ENCODE assay signal across 8 cellular contexts in genomic region chr1:23793018-23793781, GRCh38. TPM values are rescaled to one million over a fixed set of nuclear protein-coding genes. Genes with fewer than 3 reads are reported as not detected.
DNase-seq lines count a peak whose midpoint lies in the region; ATAC-seq and TF ChIP-seq lines count a peak whose summit lies in the region.

No MANE protein-coding gene starts in this region.

- peak; percentile 59 for ATAC-seq in T-helper 17 cell
- no peak for ATAC-seq in GM21515 (IDR thresholded peaks at IDR 0.05; ENCODE audit: unreplicated experiment)

- no peaks in the 10 kb centered on the region for H3K27me3 Mint-ChIP-seq in T-helper 17 cell

- intact Hi-C loops in posterior vena cava (cut with DNase I): no loop called here

- H3K36me3 Mint-ChIP-seq in T-helper 17 cell (ENCODE audit: low read depth): peaks cover 6% of the 10 kb centered on the region

- peaks cover 28% of the 10 kb centered on the region for H3K4me1 Mint-ChIP-seq in T-helper 17 cell

- no peak for TF ChIP-seq CTCF in epithelial cell of esophagus (IDR thresholded peaks at IDR 0.05; ENCODE audit: insufficient read depth, low read depth, low read length, missing control alignments)

- no peak overlapping the region for H3K4me3 Mint-ChIP-seq in T-helper 17 cell

- no peaks in the 10 kb centered on the region for H3K9me3 ChIP-seq in T-helper 17 cell (ENCODE audit: control insufficient read depth, low read length, poor library complexity, severe bottlenecking)

- DNase-seq in H4 (ENCODE audit: low spot score) (peak; percentile 86), T-helper 17 cell (peak; percentile 31 to 54 (median 48)), epithelial cell of esophagus (ENCODE audit: low read depth) (peak; percentile 59), posterior vena cava (ENCODE audit: low spot score) (peak; percentile 78), amniotic stem cell (lab: John Stamatoyannopoulos, UW) (no peak), foreskin melanocyte (no peak)
- DNase-seq in activated CD4-positive, CD25-positive, alpha-beta regulatory T cell treated with anti-CD3 and anti-CD28 coated beads, Interleukin-2, amount 50 U/mL, for 72 hours: no peak

- no peak overlapping the region for H3K4me3 ChIP-seq in epithelial cell of esophagus (ENCODE audit: low read length)

- peak overlapping the region; percentile 91 for H3K27ac Mint-ChIP-seq in T-helper 17 cell

RNA-seq across cellular contexts. Expression of gene LYPLA2, which starts 2.3 kb away (rescaled TPM):
- 35.4 and 36.2 TPM in 2 replicates for total RNA-seq in H4 (2014; rRNA removed; shearing (Covaris generic))
- total RNA-seq in T-helper 17 cell (10 to 100 TPM; 52.1 to 57.1 TPM), posterior vena cava (10 to 100 TPM; 21.1 to 21.8 TPM)

RNA-seq across cellular contexts. Expression of gene GALE, which starts 7.4 kb away (rescaled TPM):
- 128 and 142 TPM in 2 replicates for total RNA-seq in H4 (2014; rRNA removed; shearing (Covaris generic))
- total RNA-seq in T-helper 17 cell (1 to 10 TPM; 9.1 to 9.5 TPM), posterior vena cava (10 to 100 TPM; 15.2 to 18.4 TPM)

RNA-seq across cellular contexts. Expression of gene PITHD1, which starts 15.0 kb away (rescaled TPM):
- total RNA-seq in H4 (2014; rRNA removed; shearing (Covaris generic)): 46.5 and 51.4 TPM in 2 replicates
- total RNA-seq in T-helper 17 cell (10 to 100 TPM; 67.8 to 80.6 TPM), posterior vena cava (10 to 100 TPM; 35.6 to 40.4 TPM)

RNA-seq across cellular contexts. Expression of gene HMGCL, which starts 32.0 kb away (rescaled TPM):
- 34.0 and 34.5 TPM in 2 replicates for total RNA-seq in H4 (2014; rRNA removed; shearing (Covaris generic))
- 10 to 100 TPM; 13.4 to 16.8 TPM for total RNA-seq in T-helper 17 cell
- total RNA-seq in posterior vena cava: 10 to 100 TPM; 23.1 to 27.4 TPM

RNA-seq across cellular contexts. Expression of gene ELOA, which starts 49.9 kb away (rescaled TPM):
- total RNA-seq in H4 (2014; rRNA removed; shearing (Covaris generic)): 38.3 and 48.1 TPM in 2 replicates
- total RNA-seq in T-helper 17 cell (10 to 100 TPM; 34.7 to 39.7 TPM), posterior vena cava (10 to 100 TPM; 34.4 to 34.8 TPM)

Comparison
In these comparisons a context has a peak if more than half of its experiments do, and no peak if none do; other contexts are left out.
1. DNase-seq: peak in H4 (single experiment), T-helper 17 cell (3 of 3), epithelial cell of esophagus (single experiment) and posterior vena cava (single experiment); none in activated CD4-positive, CD25-positive, alpha-beta regulatory T cell treated with anti-CD3 and anti-CD28 coated beads, Interleukin-2, amount 50 U/mL, for 72 hours (single experiment), amniotic stem cell (single experiment) and foreskin melanocyte (single experiment).